In the genomic region with DNA sequence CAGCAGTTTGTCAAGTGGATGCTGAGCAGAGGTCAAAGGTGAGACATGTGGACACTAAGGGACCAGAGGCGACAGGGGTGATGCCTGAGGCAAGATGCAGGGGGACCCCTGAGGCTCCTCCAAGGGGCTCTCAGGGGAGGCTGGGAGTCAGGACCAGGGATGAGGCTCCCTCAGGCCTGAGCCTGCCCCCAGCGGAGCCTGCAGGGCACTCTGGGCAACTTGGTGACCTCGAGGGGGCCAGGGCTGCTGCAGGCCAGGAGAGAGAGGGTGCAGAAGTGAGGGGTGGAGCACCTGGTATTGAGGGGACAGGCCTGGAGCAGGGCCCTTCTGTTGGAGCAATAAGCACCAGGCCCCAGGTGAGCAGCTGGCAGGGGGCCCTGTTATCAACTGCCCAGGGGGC, we compare ENCODE assay signal across 19 cellular contexts. TPM values are rescaled to one million over a fixed set of nuclear protein-coding genes. Genes with fewer than 3 reads are reported as not detected.
DNase-seq lines count a peak whose midpoint lies in the region; ATAC-seq and TF ChIP-seq lines count a peak whose summit lies in the region.
"Had no signal": no experiment of that assay in that cellular context is flagged by ENCODE, and none has a peak within 500 bp of the region (broad histone marks: within the 10 kb centered on the region; RNA-seq: fewer than 3 reads in every experiment).

No MANE protein-coding gene starts in this region.

- H3K4me3 ChIP-seq in adrenal gland: no peak overlapping the region
- H3K4me3 ChIP-seq: uterus had no signal

- CTCF ChIA-PET in activated CD8-positive, alpha-beta memory T cell treated with anti-CD3 and anti-CD28 coated beads, Interleukin-2, amount 10 ng/mL, durations not matched to agents 7 days and 5 days (lab: Charles Lee): interaction anchor here (1.0 to 3.0 kb wide), 3 partner anchors 12 to 41 kb away, joined by 3 to 12 read pairs (median 6); no protein-coding TSS in a partner anchor

- TF ChIP-seq CTCF in adrenal gland (IDR thresholded peaks at IDR 0.05): no peak

- peaks cover 31% of the 10 kb centered on the region for H3K36me3 Mint-ChIP-seq in activated CD8-positive, alpha-beta memory T cell treated with anti-CD3 and anti-CD28 coated beads, Interleukin-2, amount 10 ng/mL, durations not matched to agents 7 days and 5 days
- H3K36me3 Mint-ChIP-seq in T-helper 17 cell (ENCODE audit: low read depth) (peaks cover 8% of the 10 kb centered on the region), memory B cell (peaks cover 40% of the 10 kb centered on the region)
- H3K36me3 Mint-ChIP-seq in stimulated activated memory B cell treated with anti-CD40 and anti-IgM and Interleukin-4, amounts not matched to agents 10 μg/mL and 1 μg/mL and 100 μg/mL, for 72 hours: peaks cover 76% of the 10 kb centered on the region

- H3K27ac Mint-ChIP-seq in activated CD8-positive, alpha-beta memory T cell treated with anti-CD3 and anti-CD28 coated beads, Interleukin-2, amount 10 ng/mL, durations not matched to agents 7 days and 5 days: peak overlapping the region; percentile 31
- H3K27ac Mint-ChIP-seq in T-helper 17 cell: peak overlapping the region; percentile 91
- H3K27ac Mint-ChIP-seq in memory B cell: peak overlapping the region; percentile 24
- peak overlapping the region; percentile 38 for H3K27ac Mint-ChIP-seq in stimulated activated memory B cell treated with anti-CD40 and anti-IgM and Interleukin-4, amounts not matched to agents 10 μg/mL and 1 μg/mL and 100 μg/mL, for 72 hours

- no peaks in the 10 kb centered on the region for H3K9me3 Mint-ChIP-seq in activated CD8-positive, alpha-beta memory T cell treated with anti-CD3 and anti-CD28 coated beads, Interleukin-2, amount 10 ng/mL, durations not matched to agents 7 days and 5 days (ENCODE audit: low read depth)
- no peaks in the 10 kb centered on the region for H3K9me3 Mint-ChIP-seq in memory B cell
- H3K9me3 Mint-ChIP-seq in stimulated activated memory B cell treated with anti-CD40 and anti-IgM and Interleukin-4, amounts not matched to agents 10 μg/mL and 1 μg/mL and 100 μg/mL, for 72 hours: no peaks in the 10 kb centered on the region

- no peaks in the 10 kb centered on the region for H3K9me3 ChIP-seq in T-helper 17 cell (ENCODE audit: control insufficient read depth, low read length, poor library complexity, severe bottlenecking)
- H3K9me3 ChIP-seq in adrenal gland (replicated peaks in 1 of 3): no peaks in the 10 kb centered on the region
- H3K9me3 ChIP-seq: SK-N-SH, uterus had no signal

- no peaks in the 10 kb centered on the region for H3K27me3 Mint-ChIP-seq in activated CD8-positive, alpha-beta memory T cell treated with anti-CD3 and anti-CD28 coated beads, Interleukin-2, amount 10 ng/mL, durations not matched to agents 7 days and 5 days
- H3K27me3 Mint-ChIP-seq in T-helper 17 cell: no peaks in the 10 kb centered on the region
- no peaks in the 10 kb centered on the region for H3K27me3 Mint-ChIP-seq in memory B cell
- H3K27me3 Mint-ChIP-seq in stimulated activated memory B cell treated with anti-CD40 and anti-IgM and Interleukin-4, amounts not matched to agents 10 μg/mL and 1 μg/mL and 100 μg/mL, for 72 hours: no peaks in the 10 kb centered on the region

- no peaks in the 10 kb centered on the region for H3K27me3 ChIP-seq in adrenal gland
- H3K27me3 ChIP-seq: uterus had no signal

- no peak for TF ChIP-seq POLR2A in adrenal gland (IDR thresholded peaks at IDR 0.05)
- TF ChIP-seq POLR2A in erythroblast (IDR thresholded peaks at IDR 0.05; ENCODE audit: low read length): no peak

- peaks cover 0 to 27% of the 10 kb centered on the region in 2 donors for H3K36me3 ChIP-seq in adrenal gland (replicated peaks in 1 of 2)
- H3K36me3 ChIP-seq: uterus had no signal

- H3K4me3 Mint-ChIP-seq in activated CD8-positive, alpha-beta memory T cell treated with anti-CD3 and anti-CD28 coated beads, Interleukin-2, amount 10 ng/mL, durations not matched to agents 7 days and 5 days: no peak overlapping the region
- H3K4me3 Mint-ChIP-seq in T-helper 17 cell: peak overlapping the region; percentile 25
- H3K4me3 Mint-ChIP-seq in memory B cell: no peak overlapping the region
- H3K4me3 Mint-ChIP-seq in stimulated activated memory B cell treated with anti-CD40 and anti-IgM and Interleukin-4, amounts not matched to agents 10 μg/mL and 1 μg/mL and 100 μg/mL, for 72 hours: no peak overlapping the region

- H3K4me1 ChIP-seq in adrenal gland (replicated peaks in 1 of 2): peaks cover 3 to 28% of the 10 kb centered on the region in 2 donors

- intact Hi-C loops in adrenal gland (cut with DNase I): no loop called here

- H3K4me1 Mint-ChIP-seq in activated CD8-positive, alpha-beta memory T cell treated with anti-CD3 and anti-CD28 coated beads, Interleukin-2, amount 10 ng/mL, durations not matched to agents 7 days and 5 days: peaks cover 47% of the 10 kb centered on the region
- H3K4me1 Mint-ChIP-seq in T-helper 17 cell: peaks cover 41% of the 10 kb centered on the region
- peaks cover 24% of the 10 kb centered on the region for H3K4me1 Mint-ChIP-seq in memory B cell
- H3K4me1 Mint-ChIP-seq in stimulated activated memory B cell treated with anti-CD40 and anti-IgM and Interleukin-4, amounts not matched to agents 10 μg/mL and 1 μg/mL and 100 μg/mL, for 72 hours: peaks cover 58% of the 10 kb centered on the region

- no peak overlapping the region for H3K27ac ChIP-seq in adrenal gland
- H3K27ac ChIP-seq: C4-2B, uterus had no signal

- no peak for DNase-seq in activated CD8-positive, alpha-beta memory T cell treated with anti-CD3 and anti-CD28 coated beads, Interleukin-2, amount 10 ng/mL, durations not matched to agents 7 days and 5 days
- DNase-seq in activated CD8-positive, alpha-beta memory T cell treated with anti-CD3 and anti-CD28 coated beads, Interleukin-2, amount 50 U/mL, for 48 hours: no peak
- DNase-seq in T-helper 17 cell (no peak), memory B cell (ENCODE audit: low spot score in 2 of 2) (no peak), adrenal gland (no peak), erythroblast (lab: John Stamatoyannopoulos, UW) (no peak), hypothalamus (lab: John Stamatoyannopoulos, UW) (no peak)
- DNase-seq: activated naive CD4-positive, alpha-beta T cell; effector CD8-positive, alpha-beta T cell; left cardiac atrium; NCI-H1417; NCI-H524; SK-N-SH; stimulated activated CD4-positive, alpha-beta T cell treated with anti-CD3 and anti-CD28 coated beads, Interleukin-12 subunit alpha, Interleukin-12 subunit beta, amount 100 ng/mL, for 4 hours; stimulated activated CD8-positive, alpha-beta memory T cell treated with anti-CD3 and anti-CD28 coated beads, Interleukin-4, amount 100 ng/mL, for 48 hours; uterus had no signal

- ATAC-seq in activated CD8-positive, alpha-beta memory T cell treated with anti-CD3 and anti-CD28 coated beads, Interleukin-2, amount 10 ng/mL, durations not matched to agents 7 days and 5 days: no peak
- ATAC-seq in T-helper 17 cell (no peak), memory B cell (ENCODE audit: low read depth) (no peak)
- no peak for ATAC-seq in stimulated activated memory B cell treated with anti-CD40 and anti-IgM and Interleukin-4, amounts not matched to agents 10 μg/mL and 1 μg/mL and 100 μg/mL, for 72 hours
- ATAC-seq: HepG2, left cardiac atrium had no signal

- WGBS in adrenal gland, 4 donors: 81 to 89% (median 88%) methylated on average over 1 to 3 of the region's 3 CpGs

RNA-seq across cellular contexts. Expression of a gene that starts 6.1 kb away (rescaled TPM):
- 100 to 1,000 TPM; 138 to 140 TPM for total RNA-seq in activated CD8-positive, alpha-beta memory T cell treated with anti-CD3 and anti-CD28 coated beads, Interleukin-2, amount 10 ng/mL, durations not matched to agents 7 days and 5 days
- 100 to 1,000 TPM; 123 to 152 TPM for total RNA-seq in T-helper 17 cell
- 10 to 100 TPM; 12.8 to 56.3 (median 36.0) TPM for total RNA-seq in adrenal gland
- polyA plus RNA-seq in adrenal gland: 10 to 100 TPM in 2 of 3 donors, 1 to 10 TPM in 1; 8.7 to 68.0 (median 33.9) TPM

RNA-seq across cellular contexts. Expression of a gene that starts 9.6 kb away (rescaled TPM):
- 10 to 100 TPM; 36.6 to 54.2 TPM for total RNA-seq in activated CD8-positive, alpha-beta memory T cell treated with anti-CD3 and anti-CD28 coated beads, Interleukin-2, amount 10 ng/mL, durations not matched to agents 7 days and 5 days
- total RNA-seq in T-helper 17 cell (10 to 100 TPM; 41.2 to 44.4 TPM), adrenal gland (10 to 100 TPM; 28.1 to 77.1 (median 46.7) TPM)
- polyA plus RNA-seq in adrenal gland: 10 to 100 TPM in 2 of 3 donors, 1 to 10 TPM in 1; 7.0 to 64.4 (median 50.1) TPM

RNA-seq across cellular contexts. Expression of a gene that starts 11.7 kb away (rescaled TPM):
- total RNA-seq in activated CD8-positive, alpha-beta memory T cell treated with anti-CD3 and anti-CD28 coated beads, Interleukin-2, amount 10 ng/mL, durations not matched to agents 7 days and 5 days: 10 to 100 TPM; 42.1 to 45.5 TPM
- total RNA-seq in T-helper 17 cell (10 to 100 TPM; 30.3 to 39.0 TPM), adrenal gland (10 to 100 TPM; 34.0 to 83.4 (median 54.2) TPM)
- polyA plus RNA-seq in adrenal gland: 100 to 1,000 TPM in 2 of 3 donors, 1 to 10 TPM in 1; 9.4 to 135 (median 120) TPM

RNA-seq across cellular contexts. Expression of a gene that starts 13.7 kb away (rescaled TPM):
- total RNA-seq in activated CD8-positive, alpha-beta memory T cell treated with anti-CD3 and anti-CD28 coated beads, Interleukin-2, amount 10 ng/mL, durations not matched to agents 7 days and 5 days: 1 to 10 TPM in 1 of 2 experiments, under 1 TPM in 1; 0.80 to 1.1 TPM
- 1 to 10 TPM; 4.7 to 5.7 TPM for total RNA-seq in T-helper 17 cell
- 1 to 10 TPM in 1 of 8 donors, under 1 TPM in 3, not detected in 4; 0.14 to 1.5 (median 0.40) TPM for total RNA-seq in adrenal gland
- polyA plus RNA-seq in adrenal gland: 10 to 100 TPM in 1 of 3 donors, 1 to 10 TPM in 1, not detected in 1; 2.4 to 12.5 TPM
- total RNA-seq: HepG2 had no signal

RNA-seq across cellular contexts. Expression of a gene that starts 23.8 kb away (rescaled TPM):
- 10 to 100 TPM; 46.2 to 46.8 TPM for total RNA-seq in activated CD8-positive, alpha-beta memory T cell treated with anti-CD3 and anti-CD28 coated beads, Interleukin-2, amount 10 ng/mL, durations not matched to agents 7 days and 5 days
- total RNA-seq in T-helper 17 cell: 100 to 1,000 TPM; 123 to 187 TPM
- 100 to 1,000 TPM in 7 of 8 donors, 10 to 100 TPM in 1; 70.9 to 362 (median 221) TPM for total RNA-seq in adrenal gland
- 100 to 1,000 TPM in 2 of 3 donors, 10 to 100 TPM in 1; 40.2 to 323 (median 265) TPM for polyA plus RNA-seq in adrenal gland

Comparison
In these comparisons a context has a peak if more than half of its experiments do, and no peak if none do; other contexts are left out.
1. H3K27ac Mint-ChIP-seq: peak in every context shown above with its lines; median percentile 91 in T-helper 17 cell; 38 in stimulated activated memory B cell treated with anti-CD40 and anti-IgM and Interleukin-4, amounts not matched to agents 10 μg/mL and 1 μg/mL and 100 μg/mL, for 72 hours; 31 in activated CD8-positive, alpha-beta memory T cell treated with anti-CD3 and anti-CD28 coated beads, Interleukin-2, amount 10 ng/mL, durations not matched to agents 7 days and 5 days; 24 in memory B cell.